12 cellular contexts compared by ENCODE assay signal in the genomic region with DNA sequence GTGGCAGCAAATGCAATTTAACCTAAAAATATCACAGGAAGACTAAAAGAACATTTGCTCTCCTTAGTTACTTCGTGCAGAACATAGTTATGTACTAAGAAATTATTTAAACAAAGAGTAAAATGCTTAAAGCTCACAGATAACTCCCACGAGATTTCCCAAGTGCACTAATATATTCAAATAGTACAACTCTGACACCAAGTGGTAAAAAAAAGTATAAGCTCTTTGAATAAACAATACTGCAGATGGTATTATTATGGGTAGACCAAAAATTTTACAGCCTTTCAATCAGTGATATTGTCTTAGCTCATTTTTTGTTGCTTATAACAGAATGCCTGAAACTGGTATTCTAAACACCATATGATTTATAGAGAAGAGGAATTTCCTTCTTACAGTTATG. TPM values are rescaled to one million over a fixed set of nuclear protein-coding genes. Genes with fewer than 3 reads are reported as not detected.
DNase-seq lines count a peak whose midpoint lies in the region; ATAC-seq and TF ChIP-seq lines count a peak whose summit lies in the region.
"Had no signal": no experiment of that assay in that cellular context is flagged by ENCODE, and none has a peak within 500 bp of the region (broad histone marks: within the 10 kb centered on the region; RNA-seq: fewer than 3 reads in every experiment).

No MANE protein-coding gene starts in this region.

- H3K27me3 ChIP-seq in heart left ventricle (no peaks in the 10 kb centered on the region), uterus (no peaks in the 10 kb centered on the region), spleen (replicated peaks in 1 of 7) (peaks cover 0 to 8% (median 0%) of the 10 kb centered on the region in 7 donors)

- DNase-seq in heart left ventricle (no peak), Right ventricle myocardium inferior (ENCODE audit: missing footprints) (no peak), OCI-M1 (lab: John Stamatoyannopoulos, UW) (peak; percentile 44), fibroblast of peridontal ligament (ENCODE audit: extremely low read depth) (peak; percentile 48), uterus (no peak), mucosa of descending colon (no peak), spleen (no peak)
- no peak for DNase-seq in effector CD8-positive, alpha-beta T cell (lab: John Stamatoyannopoulos, UW)
- DNase-seq: anterior cingulate cortex; Calu3; stimulated activated CD4-positive, alpha-beta T cell treated with anti-CD3 and anti-CD28 coated beads, Interleukin-2, amount 100 ng/mL, for 48 hours had no signal

- H3K4me1 ChIP-seq in heart left ventricle (no peaks in the 10 kb centered on the region), uterus (no peaks in the 10 kb centered on the region), mucosa of descending colon (ENCODE audit: low read depth) (no peaks in the 10 kb centered on the region), spleen (no peaks in the 10 kb centered on the region)

- 23 to 46% (median 27%) methylated on average over 2 of the region's 2 CpGs for WGBS in heart left ventricle, 4 donors
- 21 to 55% (median 42%) methylated on average over 2 of the region's 2 CpGs for WGBS in spleen, 5 donors

- TF ChIP-seq CTCF in heart left ventricle (IDR thresholded peaks at IDR 0.05) (peak in 7 of 12 donors; percentile 9 to 30 (median 13)), uterus (IDR thresholded peaks at IDR 0.05) (peak; percentile 12 to 33 (median 19)), mucosa of descending colon (IDR thresholded peaks at IDR 0.05) (no peak), spleen (IDR thresholded peaks at IDR 0.05 in 8 of 11, conservative IDR thresholded peaks at IDR 0.05 in 3 of 11) (peak in 2 of 11 experiments; percentile 7 to 17)

- H3K9me3 ChIP-seq in heart left ventricle (no peaks in the 10 kb centered on the region), uterus (no peaks in the 10 kb centered on the region), mucosa of descending colon (no peaks in the 10 kb centered on the region), spleen (no peaks in the 10 kb centered on the region)

- H3K4me3 ChIP-seq in heart left ventricle (no peak overlapping the region), uterus (no peak overlapping the region), mucosa of descending colon (no peak overlapping the region), spleen (no peak overlapping the region)

- ATAC-seq in heart left ventricle (no peak), Right ventricle myocardium inferior (no peak), mucosa of descending colon (no peak)

- intact Hi-C loops in heart left ventricle (cut with DNase I), result no loop called here
- intact Hi-C loops in Right ventricle myocardium inferior (cut with DNase I), result no loop called here
- intact Hi-C loops in uterus (cut with DNase I; ENCODE audit: low total_unique reads), result no loop called here
- intact Hi-C loops in mucosa of descending colon (cut with DNase I, micrococcal nuclease), result no loop called here
- intact Hi-C loops in spleen (cut with DNase I; ENCODE audit: low total_unique reads), result no loop called here

- H3K27ac ChIP-seq in heart left ventricle, result no peak overlapping the region
- H3K27ac ChIP-seq in uterus, result no peak overlapping the region
- no peak overlapping the region for H3K27ac ChIP-seq in spleen
- H3K27ac ChIP-seq: VCaP had no signal

- no peak for TF ChIP-seq POLR2A in heart left ventricle (IDR thresholded peaks at IDR 0.05)
- no peak for TF ChIP-seq POLR2A in uterus (IDR thresholded peaks at IDR 0.05)
- TF ChIP-seq POLR2A in spleen (IDR thresholded peaks at IDR 0.05), result no peak

- H3K36me3 ChIP-seq in heart left ventricle (no peaks in the 10 kb centered on the region), uterus (no peaks in the 10 kb centered on the region), mucosa of descending colon (ENCODE audit: low read depth) (no peaks in the 10 kb centered on the region), spleen (no peaks in the 10 kb centered on the region)

RNA-seq across cellular contexts. Expression of a gene that starts 52.8 kb away (rescaled TPM):
- total RNA-seq in heart left ventricle (100 to 1,000 TPM in 8 of 9 donors, 10 to 100 TPM in 1; 91.1 to 230 (median 177) TPM), Right ventricle myocardium inferior (149 TPM), uterus (10 to 100 TPM in 2 of 4 donors, 1 to 10 TPM in 2; 4.7 to 23.1 (median 12.5) TPM), mucosa of descending colon (10 to 100 TPM in 1 of 3 donors, 1 to 10 TPM in 2; 1.0 to 49.8 (median 3.6) TPM), spleen (under 1 TPM; 0.34 to 0.59 (median 0.43) TPM)
- polyA plus RNA-seq in heart left ventricle (10 to 100 TPM; 49.2 to 63.1 TPM), spleen (under 1 TPM; 0.11 to 0.22 (median 0.17) TPM)
- total RNA-seq: Calu3 had no signal

RNA-seq across cellular contexts. Expression of a gene that starts 55.3 kb away (rescaled TPM):
- total RNA-seq in heart left ventricle (10 to 100 TPM; 49.9 to 71.5 (median 54.4) TPM), Right ventricle myocardium inferior (53.9 TPM), uterus (100 to 1,000 TPM in 3 of 4 donors, 10 to 100 TPM in 1; 70.4 to 258 (median 205) TPM), mucosa of descending colon (100 to 1,000 TPM in 1 of 3 donors, 10 to 100 TPM in 2; 72.2 to 117 (median 84.4) TPM), spleen (100 to 1,000 TPM; 106 to 166 (median 133) TPM)
- polyA plus RNA-seq in heart left ventricle (10 to 100 TPM; 16.2 to 23.7 TPM), spleen (10 to 100 TPM; 29.2 to 48.6 (median 42.4) TPM)

Comparison
In these comparisons a context has a peak if more than half of its experiments do, and no peak if none do; other contexts are left out.
1. DNase-seq: peak in OCI-M1 (single experiment) and fibroblast of peridontal ligament (single experiment); none in heart left ventricle (0 of 5), Right ventricle myocardium inferior (single experiment), uterus (0 of 2), mucosa of descending colon (0 of 3), effector CD8-positive, alpha-beta T cell (single experiment) and spleen (single experiment).